In genomic region chr1:20847619-20848080, GRCh38 we compare ENCODE assay signal across 1 cellular context.
TF ChIP-seq lines count a peak whose summit lies in the region.

No MANE protein-coding gene starts in this region.

TF ChIP-seq in HepG2, 621 proteins besides CTCF, POLR2A, EP300 and RAD21:
- TF ChIP-seq ZNF343 (CRISPR knock-in tag; IDR thresholded peaks at IDR 0.05) (no peak), MAZ (IDR thresholded peaks at IDR 0.05; ENCODE audit: borderline replicate concordance, low read depth, low read length) (no peak), MAZ (CRISPR knock-in tag; IDR thresholded peaks at IDR 0.05; ENCODE audit: low read depth) (no peak), SIN3A (IDR thresholded peaks at IDR 0.05; ENCODE audit: borderline replicate concordance, low read depth, low read length) (no peak), RCOR2 (CRISPR knock-in tag; IDR thresholded peaks at IDR 0.05) (no peak), ZNF550 (CRISPR knock-in tag; IDR thresholded peaks at IDR 0.05; ENCODE audit: borderline replicate concordance) (no peak)
